30 cellular contexts compared by ENCODE assay signal in genomic region chr11:8386134-8386864, GRCh38.
DNase-seq lines count a peak whose midpoint lies in the region; ATAC-seq and TF ChIP-seq lines count a peak whose summit lies in the region.
"Had no signal": no experiment of that assay in that cellular context is flagged by ENCODE, and none has a peak within 500 bp of the region (broad histone marks: within the 10 kb centered on the region; RNA-seq: fewer than 3 reads in every experiment).

No MANE protein-coding gene starts in this region.

- H3K4me1 ChIP-seq in mammary epithelial cell (ENCODE audit: insufficient read depth, low read length) = peaks cover 4% of the 10 kb centered on the region
- H3K4me1 ChIP-seq in breast epithelium = no peaks in the 10 kb centered on the region
- peaks cover 32% of the 10 kb centered on the region for H3K4me1 ChIP-seq in OCI-LY3 (ENCODE audit: low read length)
- H3K4me1 ChIP-seq in aorta (ENCODE audit: control insufficient read depth in 1 of 2, insufficient read depth in 2 of 2, low read length in 2 of 2) = no peaks in the 10 kb centered on the region
- H3K4me1 ChIP-seq in mesendoderm (ENCODE audit: control insufficient read depth, low read depth, low read length) = no peaks in the 10 kb centered on the region
- H3K4me1 ChIP-seq: prostate gland had no signal

- no peaks in the 10 kb centered on the region for H3K36me3 ChIP-seq in mammary epithelial cell (ENCODE audit: insufficient read depth, low read length)
- no peaks in the 10 kb centered on the region for H3K36me3 ChIP-seq in breast epithelium
- no peaks in the 10 kb centered on the region; the same call in 1 of the 2 replicates for H3K36me3 ChIP-seq in H7 (replicated peaks; ENCODE audit: control insufficient read depth, insufficient read depth, low read length)
- H3K36me3 ChIP-seq in OCI-LY3 (replicated peaks; ENCODE audit: low read depth, low read length) = no peaks in the 10 kb centered on the region
- H3K36me3 ChIP-seq in aorta (ENCODE audit: control insufficient read depth in 1 of 2, insufficient read depth in 2 of 2, low read length in 1 of 2) = no peaks in the 10 kb centered on the region
- H3K36me3 ChIP-seq in mesendoderm (ENCODE audit: control insufficient read depth, insufficient read depth, low read length) = no peaks in the 10 kb centered on the region
- H3K36me3 ChIP-seq: adrenal gland, prostate gland, suprapubic skin, vagina had no signal

- no peak overlapping the region for H4K8ac ChIP-seq in mesendoderm (ENCODE audit: low read depth, low read length)

- H3K18ac ChIP-seq in mesendoderm (ENCODE audit: low read length) = no peak overlapping the region

- H3K9ac ChIP-seq in mammary epithelial cell (ENCODE audit: insufficient read depth, low read length) (no peak overlapping the region), OCI-LY3 (ENCODE audit: low read length) (peak overlapping the region; percentile 35; the same call in 1 of the 2 replicates), mesendoderm (ENCODE audit: low read length) (no peak overlapping the region)

- H3K27me3 ChIP-seq in mammary epithelial cell (ENCODE audit: insufficient read depth, low read length) (no peaks in the 10 kb centered on the region), breast epithelium (no peaks in the 10 kb centered on the region), H7 (ENCODE audit: control insufficient read depth, insufficient read depth, low read length) (no peaks in the 10 kb centered on the region), OCI-LY3 (ENCODE audit: low read depth, low read length) (0 out of 2 replicates have a peak, but pooled peaks cover 10% of the 10 kb centered on the region), aorta (ENCODE audit: control insufficient read depth in 1 of 2, insufficient read depth in 2 of 2, low read length in 1 of 2) (no peaks in the 10 kb centered on the region), mesendoderm (ENCODE audit: insufficient read depth, low read length, poor library complexity) (no peaks in the 10 kb centered on the region)
- H3K27me3 ChIP-seq: adrenal gland, suprapubic skin, vagina had no signal

- H3K4me2 ChIP-seq in mammary epithelial cell (ENCODE audit: insufficient read depth, low read depth, low read length) = no peak overlapping the region
- peak overlapping the region; percentile 93 for H3K4me2 ChIP-seq in OCI-LY3 (ENCODE audit: low read length)
- H3K4me2 ChIP-seq in mesendoderm (ENCODE audit: low read length) = no peak overlapping the region

- 82% methylated on average over 8 of the region's 12 CpGs for WGBS in mammary epithelial cell (ENCODE audit: low coverage, missing lambda C conversion rate)
- 88 to 89% methylated on average over 12 of the region's 12 CpGs for WGBS in aorta, 2 donors
- no CpG with 5 or more reads among the region's 12 CpGs for WGBS in mesendoderm (ENCODE audit: extremely low coverage, insufficient coverage, low lambda C conversion rate)

- ATAC-seq in aorta (ENCODE audit: low FRiP score) = no peak
- ATAC-seq in HG03196 (IDR thresholded peaks at IDR 0.05; ENCODE audit: unreplicated experiment) = no peak
- ATAC-seq: K562; left ventricle myocardium superior; naive thymus-derived CD4-positive, alpha-beta T cell; sciatic nerve had no signal

- no peaks in the 10 kb centered on the region for H3K79me1 ChIP-seq in mesendoderm (ENCODE audit: low read length)

- no peaks in the 10 kb centered on the region for H3K79me2 ChIP-seq in mammary epithelial cell (ENCODE audit: insufficient read depth, low read length)
- no peaks in the 10 kb centered on the region for H3K79me2 ChIP-seq in OCI-LY3 (ENCODE audit: low read length)
- no peaks in the 10 kb centered on the region for H3K79me2 ChIP-seq in mesendoderm (ENCODE audit: control insufficient read depth, insufficient read depth, low read length)

- H2BK5ac ChIP-seq in mesendoderm (ENCODE audit: low read length) = no peak overlapping the region

- in situ Hi-C loops in mammary epithelial cell (cut with MboI; ENCODE audit: low sequenced_read_pairs in 2 of 2) = no loop called here
- in situ Hi-C loops in G401 (cut with HindIII; ENCODE audit: low sequenced_read_pairs) = no loop called here

- no peaks in the 10 kb centered on the region for H4K20me1 ChIP-seq in mammary epithelial cell (ENCODE audit: insufficient read depth, low read length)
- no peaks in the 10 kb centered on the region for H4K20me1 ChIP-seq in OCI-LY3 (ENCODE audit: insufficient read depth, low read length)

- no peak overlapping the region for H3K4ac ChIP-seq in mesendoderm (ENCODE audit: low read depth, low read length)

- DNase-seq in mammary epithelial cell (no peak), breast epithelium (ENCODE audit: low spot score in 2 of 2) (no peak), H7 (peak; percentile 28), aorta (no peak), mesendoderm (no peak), G401 (ENCODE audit: low spot score) (no peak)
- DNase-seq: activated CD4-positive, alpha-beta T cell treated with anti-CD3 and anti-CD28 coated beads, Interleukin-2, amount 50 U/mL, for 48 hours; activated CD8-positive, alpha-beta memory T cell treated with anti-CD3 and anti-CD28 coated beads, Interleukin-2, amount 50 U/mL, for 4 hours; activated naive CD4-positive, alpha-beta T cell treated with anti-CD3 and anti-CD28 coated beads for 36 hours; adrenal gland; left ventricle myocardium superior; naive thymus-derived CD4-positive, alpha-beta T cell; NCI-H1105 treated with DMSO at 0.1 percent for 48 hours; NCI-H2029 treated with DMSO at 0.1 percent for 48 hours; NCI-H345; NCI-H748 treated with DMSO at 0.1 percent for 48 hours; nucleus accumbens; stimulated activated CD4-positive, alpha-beta T cell treated with anti-CD3 and anti-CD28 coated beads, Interleukin-4, amount 100 ng/mL, for 4 hours; stimulated activated naive CD4-positive, alpha-beta T cell; T-helper 1 cell had no signal

- H3K56ac ChIP-seq in mesendoderm (ENCODE audit: low read length) = no peak overlapping the region

- dilution Hi-C loops in mammary epithelial cell (cut with HindIII; ENCODE audit: low sequenced_read_pairs) = no loop called here

- TF ChIP-seq CTCF in mammary epithelial cell (conservative IDR thresholded peaks at IDR 0.05 in 1 of 2, IDR thresholded peaks at IDR 0.05 in 1 of 2; ENCODE audit: extremely low read depth in 1 of 2, insufficient read depth in 1 of 2, low read depth in 1 of 2, low read length in 2 of 2) (no peak), breast epithelium (IDR thresholded peaks at IDR 0.05) (no peak), OCI-LY3 (IDR thresholded peaks at IDR 0.05; ENCODE audit: low read depth, low read length) (no peak)

- H2AK5ac ChIP-seq in mesendoderm (ENCODE audit: low read length) = no peak overlapping the region

- H3K4me3 ChIP-seq in mammary epithelial cell (replicated peaks in 1 of 3; ENCODE audit: insufficient read depth in 1 of 3, low read depth in 2 of 3, low read length in 3 of 3) = no peak overlapping the region
- no peak overlapping the region for H3K4me3 ChIP-seq in breast epithelium
- no peak overlapping the region for H3K4me3 ChIP-seq in H7 (ENCODE audit: insufficient read depth, low read depth, low read length)
- H3K4me3 ChIP-seq in OCI-LY3 (ENCODE audit: low read length) = peak overlapping the region; percentile 71
- H3K4me3 ChIP-seq in aorta (ENCODE audit: low read length in 2 of 2) = no peak overlapping the region
- no peak overlapping the region for H3K4me3 ChIP-seq in mesendoderm (ENCODE audit: low read length)
- H3K4me3 ChIP-seq: adrenal gland, K562, prostate gland, suprapubic skin, vagina had no signal

- H2AFZ ChIP-seq in mammary epithelial cell (ENCODE audit: low read depth, low read length) (peak overlapping the region; percentile 14), OCI-LY3 (ENCODE audit: low read depth, low read length) (no peak overlapping the region)

- H4K5ac ChIP-seq in mesendoderm (ENCODE audit: low read length) = no peak overlapping the region

- H2BK15ac ChIP-seq in mesendoderm (replicated peaks; ENCODE audit: low read depth) = no peak overlapping the region

- no peak overlapping the region for H3K23ac ChIP-seq in mesendoderm (ENCODE audit: low read length)

- H3K27ac ChIP-seq in mammary epithelial cell (ENCODE audit: insufficient read depth, low read depth, low read length) (no peak overlapping the region), breast epithelium (no peak overlapping the region), OCI-LY3 (ENCODE audit: low read length) (peak overlapping the region; percentile 55), aorta (ENCODE audit: low read depth in 1 of 2, low read length in 2 of 2) (no peak overlapping the region), mesendoderm (ENCODE audit: low read depth, low read length) (no peak overlapping the region)
- H3K27ac ChIP-seq: 22Rv1, adrenal gland, epithelial cell of prostate, prostate gland, RWPE1, suprapubic skin, vagina had no signal

- CTCF ChIA-PET in mammary epithelial cell (lab: Charles Lee; ENCODE audit: low non-redundant PET) = no interaction called here

- H2BK120ac ChIP-seq in mesendoderm (ENCODE audit: low read depth, low read length) = no peak overlapping the region

- intact Hi-C loops in mammary epithelial cell (cut with micrococcal nuclease) (no loop called here), breast epithelium (cut with DNase I; ENCODE audit: low total_unique reads) (no loop called here), aorta (cut with DNase I) (no loop called here)

- no peak for TF ChIP-seq POLR2A in breast epithelium (IDR thresholded peaks at IDR 0.05)

- H3K9me3 ChIP-seq in mammary epithelial cell (replicated peaks; ENCODE audit: insufficient read depth, low read length) = no peaks in the 10 kb centered on the region
- no peaks in the 10 kb centered on the region for H3K9me3 ChIP-seq in breast epithelium
- no peaks in the 10 kb centered on the region for H3K9me3 ChIP-seq in OCI-LY3 (ENCODE audit: insufficient read depth, low read length)
- no peaks in the 10 kb centered on the region for H3K9me3 ChIP-seq in aorta (ENCODE audit: control insufficient read depth, low read length)
- H3K9me3 ChIP-seq: adrenal gland, prostate gland, suprapubic skin, vagina had no signal

- no TSS peak for BruUV-seq in mammary epithelial cell (replicated peaks; lab: Mats Ljungman, UMichigan)
